ENCODE assay signal across 26 cellular contexts in genomic region chr17:6462692-6463091, GRCh38. TPM values are rescaled to one million over a fixed set of nuclear protein-coding genes. Genes with fewer than 3 reads are reported as not detected.
DNase-seq lines count a peak whose midpoint lies in the region; ATAC-seq, FAIRE-seq and TF ChIP-seq lines count a peak whose summit lies in the region.
"Had no signal": no experiment of that assay in that cellular context is flagged by ENCODE, and none has a peak within 500 bp of the region (broad histone marks: within the 10 kb centered on the region; RNA-seq: fewer than 3 reads in every experiment).

No MANE protein-coding gene starts in this region.

- TF ChIP-seq POLR2A in GM12878 (IDR thresholded peaks at IDR 0.05; ENCODE audit: low read depth, low read length): no peak
- TF ChIP-seq POLR2A in HepG2 (IDR thresholded peaks at IDR 0.05; ENCODE audit: insufficient read depth in 1 of 2, low read depth in 2 of 2, low read length in 2 of 2): no peak

- no peak overlapping the region for H4K8ac ChIP-seq in H9 (replicated peaks; ENCODE audit: insufficient read length, low read depth, low read length)

- H3K27me3 Mint-ChIP-seq in H9 (ENCODE audit: low read depth): peaks cover 3% of the 10 kb centered on the region

- H3K4me1 Mint-ChIP-seq in H9: peaks cover 23 to 38% of the 10 kb centered on the region in 2 experiments
- peaks cover 14% of the 10 kb centered on the region for H3K4me1 Mint-ChIP-seq in stimulated activated effector memory CD8-positive, alpha-beta T cell treated with anti-CD3 and anti-CD28 coated beads, Interleukin-12 subunit alpha, Interleukin-12 subunit beta, amount 100 ng/mL, for 72 hours

- no peak overlapping the region for H3K4me3 ChIP-seq in GM12878
- no peak overlapping the region for H3K4me3 ChIP-seq in HepG2 (replicated peaks in 1 of 3; ENCODE audit: insufficient read depth in 1 of 3, low read depth in 2 of 3, low read length in 3 of 3)
- H3K4me3 ChIP-seq: Peyer's patch had no signal

- ATAC-seq in GM12878 (no peak), HepG2 (no peak), HG02763 (IDR thresholded peaks at IDR 0.05; ENCODE audit: unreplicated experiment) (no peak)
- ATAC-seq in stimulated activated effector memory CD8-positive, alpha-beta T cell treated with anti-CD3 and anti-CD28 coated beads, Interleukin-12 subunit alpha, Interleukin-12 subunit beta, amount 100 ng/mL, for 72 hours: no peak
- ATAC-seq: CD8-positive, alpha-beta T cell; HCT116 had no signal

- H3K9ac ChIP-seq in H9 (ENCODE audit: extremely low read depth, insufficient read length, low read length) (no peak overlapping the region), GM12878 (ENCODE audit: control insufficient read depth, insufficient read depth, low read length) (no peak overlapping the region), HepG2 (ENCODE audit: insufficient read depth, low read depth, low read length) (no peak overlapping the region)
- H3K9ac ChIP-seq: SK-N-SH had no signal

- TF ChIP-seq RAD21 in GM12878 (IDR thresholded peaks at IDR 0.05; ENCODE audit: insufficient read depth, low read depth, low read length) (no peak), HepG2 (CRISPR knock-in tag; IDR thresholded peaks at IDR 0.05) (no peak)

- H3K23ac ChIP-seq in H9 (ENCODE audit: insufficient read length, low read depth, low read length): no peak overlapping the region

- DNase-seq in H9 (no peak), GM12878 (ENCODE audit: low read depth, low spot score) (no peak), HepG2 (ENCODE audit: low spot score) (no peak), AML-193 (lab: John Stamatoyannopoulos, UW) (no peak), head of caudate nucleus (no peak)
- no peak for DNase-seq in stimulated activated effector memory CD8-positive, alpha-beta T cell treated with anti-CD3 and anti-CD28 coated beads, Interleukin-12 subunit alpha, Interleukin-12 subunit beta, amount 100 ng/mL, for 72 hours (ENCODE audit: low spot score in 2 of 2)
- DNase-seq: Caco-2; CD8-positive, alpha-beta T cell; GOT3; KBM-7; NCI-H1105 treated with DMSO at 0.1 percent for 48 hours; NCI-H146; NCI-H1930; NCI-H446 treated with DMSO at 0.1 percent for 48 hours; NCI-H526 treated with DMSO at 0.1 percent for 48 hours; OCI-M1; SK-N-SH had no signal

- H3K9me3 ChIP-seq in H9 (ENCODE audit: control insufficient read depth, low read depth, low read length) (no peaks in the 10 kb centered on the region), GM12878 (replicated peaks; ENCODE audit: control insufficient read depth, insufficient read depth, low read length) (no peaks in the 10 kb centered on the region), HepG2 (ENCODE audit: low read length) (no peaks in the 10 kb centered on the region; the same call in 1 of the 2 replicates)
- H3K9me3 ChIP-seq: Caco-2, Peyer's patch, SK-N-SH had no signal

- FAIRE-seq in GM12878 (lab: Jason Lieb, UNC): no peak
- FAIRE-seq in HepG2 (lab: Jason Lieb, UNC): no peak
- FAIRE-seq: A204.1, G401.6 had no signal

- no peak overlapping the region for H2AK5ac ChIP-seq in H9 (ENCODE audit: insufficient read length, low read length)

- H2BK5ac ChIP-seq in H9 (ENCODE audit: insufficient read length, low read length): no peak overlapping the region

- H3K27ac ChIP-seq in H9 (ENCODE audit: insufficient read length, low read depth, low read length) (no peak overlapping the region), GM12878 (ENCODE audit: control insufficient read depth, insufficient read depth) (no peak overlapping the region), HepG2 (ENCODE audit: extremely low read length, insufficient read depth, low read length) (no peak overlapping the region)
- H3K27ac ChIP-seq: C4-2B, Peyer's patch had no signal

- H3K18ac ChIP-seq in H9 (ENCODE audit: insufficient read length, low read depth, low read length): peak overlapping the region; percentile 36

- H3K4me3 Mint-ChIP-seq in H9: no peak overlapping the region
- no peak overlapping the region for H3K4me3 Mint-ChIP-seq in stimulated activated effector memory CD8-positive, alpha-beta T cell treated with anti-CD3 and anti-CD28 coated beads, Interleukin-12 subunit alpha, Interleukin-12 subunit beta, amount 100 ng/mL, for 72 hours
- H3K4me3 Mint-ChIP-seq: CD8-positive, alpha-beta T cell had no signal

- WGBS in H9 (ENCODE audit: extremely low coverage, insufficient read length, low lambda C conversion rate): no CpG with 5 or more reads among the region's 2 CpGs
- WGBS in GM12878 (ENCODE audit: insufficient coverage, insufficient replicate concordance, low lambda C conversion rate, missing lambda C conversion rate): 50% methylated on average over 2 of the region's 2 CpGs
- WGBS in HepG2 (ENCODE audit: low lambda C conversion rate): 50% methylated on average over 2 of the region's 2 CpGs

- H3K36me3 ChIP-seq in GM12878 (ENCODE audit: control insufficient read depth in 2 of 2, insufficient read depth in 2 of 2, low read length in 1 of 2) (no peaks in the 10 kb centered on the region), HepG2 (replicated peaks in 1 of 2; ENCODE audit: control insufficient read depth in 1 of 2, insufficient read depth in 2 of 2, low read length in 2 of 2) (no peaks in the 10 kb centered on the region)

- no peak overlapping the region for H4K5ac ChIP-seq in H9 (ENCODE audit: insufficient read length, low read depth, low read length)

- no peak overlapping the region for H2AFZ ChIP-seq in H9 (ENCODE audit: low read length)
- no peak overlapping the region for H2AFZ ChIP-seq in GM12878 (ENCODE audit: control insufficient read depth, low read depth, low read length)
- H2AFZ ChIP-seq in HepG2 (ENCODE audit: low read length): no peak overlapping the region

- peaks cover 0 to 3% of the 10 kb centered on the region in 2 experiments; a peak in 2 of 5 replicates for H3K9me3 Mint-ChIP-seq in H9
- H3K9me3 Mint-ChIP-seq in stimulated activated effector memory CD8-positive, alpha-beta T cell treated with anti-CD3 and anti-CD28 coated beads, Interleukin-12 subunit alpha, Interleukin-12 subunit beta, amount 100 ng/mL, for 72 hours: no peaks in the 10 kb centered on the region
- H3K9me3 Mint-ChIP-seq: CD8-positive, alpha-beta T cell had no signal

- no peaks in the 10 kb centered on the region; a peak in 1 of 7 replicates for H3K36me3 Mint-ChIP-seq in H9 (ENCODE audit: insufficient read depth in 1 of 3, low read depth in 3 of 3)
- H3K36me3 Mint-ChIP-seq in stimulated activated effector memory CD8-positive, alpha-beta T cell treated with anti-CD3 and anti-CD28 coated beads, Interleukin-12 subunit alpha, Interleukin-12 subunit beta, amount 100 ng/mL, for 72 hours: no peaks in the 10 kb centered on the region
- H3K36me3 Mint-ChIP-seq: CD8-positive, alpha-beta T cell had no signal

- TF ChIP-seq CTCF in H9 (conservative IDR thresholded peaks at IDR 0.05) (no peak), GM12878 (IDR thresholded peaks at IDR 0.05 in 2 of 3, conservative IDR thresholded peaks at IDR 0.05 in 1 of 3; ENCODE audit: control insufficient read depth in 2 of 3, extremely low read depth in 1 of 3, insufficient read depth in 1 of 3, low read depth in 3 of 3, low read length in 3 of 3) (no peak), HepG2 (CRISPR knock-in tag; IDR thresholded peaks at IDR 0.05) (no peak)

- intact Hi-C loops in GM12878 (cut with micrococcal nuclease; ENCODE audit: unreplicated experiment): no loop called here
- intact Hi-C loops in HepG2 (cut with micrococcal nuclease; ENCODE audit: unreplicated experiment): no loop called here
- intact Hi-C loops in head of caudate nucleus (cut with DNase I): no loop called here

- BruUV-seq in GM12878 (replicated peaks; lab: Mats Ljungman, UMichigan) (no TSS peak), HepG2 (replicated peaks; lab: Mats Ljungman, UMichigan) (no TSS peak)

- no peak overlapping the region for H2BK20ac ChIP-seq in H9 (ENCODE audit: low read depth, low read length, poor library complexity, severe bottlenecking)

- no peak overlapping the region for H3K4ac ChIP-seq in H9 (ENCODE audit: low read depth, low read length)

- peak overlapping the region in 2 of 3 experiments; percentile 41 to 46; a peak in 1 of 7 replicates for H3K27ac Mint-ChIP-seq in H9
- peak overlapping the region; percentile 18 for H3K27ac Mint-ChIP-seq in stimulated activated effector memory CD8-positive, alpha-beta T cell treated with anti-CD3 and anti-CD28 coated beads, Interleukin-12 subunit alpha, Interleukin-12 subunit beta, amount 100 ng/mL, for 72 hours
- H3K27ac Mint-ChIP-seq: CD8-positive, alpha-beta T cell had no signal

- no peak overlapping the region for H3K4me2 ChIP-seq in H9 (ENCODE audit: insufficient read depth, insufficient read length, low read length)
- H3K4me2 ChIP-seq in GM12878 (ENCODE audit: control insufficient read depth, insufficient read depth): no peak overlapping the region
- H3K4me2 ChIP-seq in HepG2 (ENCODE audit: low read depth, low read length): no peak overlapping the region
- H3K4me2 ChIP-seq: SK-N-SH had no signal

- in situ Hi-C loops in GM12878 (cut with MboI) (no loop called here), HepG2 (cut with HindIII; ENCODE audit: extremely low pct_ligation_motif_present, low pct_unique_long_range_greater_than_20kb) (no loop called here)

- H3K79me1 ChIP-seq in H9 (ENCODE audit: insufficient read depth, low read depth, low read length, poor library complexity, severe bottlenecking): no peaks in the 10 kb centered on the region

- no peaks in the 10 kb centered on the region for H3K79me2 ChIP-seq in H9 (ENCODE audit: insufficient read depth, low read length)
- H3K79me2 ChIP-seq in GM12878 (ENCODE audit: control insufficient read depth, insufficient read depth, low read length): no peaks in the 10 kb centered on the region
- no peaks in the 10 kb centered on the region for H3K79me2 ChIP-seq in HepG2 (ENCODE audit: insufficient read depth, low read length)

- no peak overlapping the region for H2BK12ac ChIP-seq in H9 (ENCODE audit: insufficient read length, low read depth, low read length)

- H3K14ac ChIP-seq in H9 (ENCODE audit: insufficient read depth, low read length): no peak overlapping the region

- no peak overlapping the region for H3T11ph ChIP-seq in H9 (ENCODE audit: low read length)

- TF ChIP-seq EP300 in GM12878 (IDR thresholded peaks at IDR 0.05; ENCODE audit: borderline replicate concordance in 1 of 2, control insufficient read depth in 1 of 2, low read depth in 2 of 2, low read length in 2 of 2) (no peak), HepG2 (IDR thresholded peaks at IDR 0.05; ENCODE audit: low read depth in 2 of 2, low read length in 2 of 2) (no peak), HepG2 (CRISPR knock-in tag; IDR thresholded peaks at IDR 0.05; ENCODE audit: borderline replicate concordance) (no peak)

- no peak overlapping the region for H4K91ac ChIP-seq in H9 (ENCODE audit: insufficient read length, low read depth, low read length)

- H2BK120ac ChIP-seq in H9 (ENCODE audit: low read depth, low read length, poor library complexity, severe bottlenecking): no peak overlapping the region

- CTCF ChIA-PET in GM12878 (lab: Yijun Ruan, JAX) (interaction anchor here (1.6 kb wide), 1 partner anchor 10 kb away, joined by 4 read pairs; no protein-coding TSS in a partner anchor), HepG2 (lab: Yijun Ruan, JAX; ENCODE audit: low intra/inter-chr PET ratio, low total read pairs) (no interaction called here)

- POLR2A ChIA-PET in GM12878 (lab: Charles Lee): no interaction called here
- POLR2A ChIA-PET in HepG2 (lab: Yijun Ruan, JAX): no interaction called here

- H3K27me3 ChIP-seq in H9 (ENCODE audit: insufficient read depth, low read length) (no peaks in the 10 kb centered on the region; the same call in 1 of the 2 replicates), GM12878 (replicated peaks in 1 of 2; ENCODE audit: control insufficient read depth in 2 of 2, insufficient read depth in 2 of 2, low read length in 1 of 2) (no peaks in the 10 kb centered on the region), HepG2 (ENCODE audit: control insufficient read depth in 1 of 2, insufficient read depth in 2 of 2, low read length in 2 of 2) (peaks cover 0 to 3% of the 10 kb centered on the region in 2 experiments; a peak in 3 of 5 replicates)
- H3K27me3 ChIP-seq: Peyer's patch had no signal

- H3K56ac ChIP-seq in H9 (ENCODE audit: insufficient read length, low read depth, low read length): no peak overlapping the region

- peaks cover 8% of the 10 kb centered on the region; the same call in 1 of the 2 replicates for H3K4me1 ChIP-seq in H9 (ENCODE audit: insufficient read depth, low read length)
- H3K4me1 ChIP-seq in GM12878 (ENCODE audit: control insufficient read depth, insufficient read depth, low read length): peaks cover 12% of the 10 kb centered on the region
- H3K4me1 ChIP-seq in HepG2 (ENCODE audit: insufficient read depth, low read length): peaks cover 9% of the 10 kb centered on the region
- H3K4me1 ChIP-seq: Caco-2, Peyer's patch had no signal

- H4K20me1 ChIP-seq in H9 (ENCODE audit: control insufficient read depth, insufficient read depth, insufficient read length) (no peaks in the 10 kb centered on the region), GM12878 (ENCODE audit: control insufficient read depth, insufficient read depth) (no peaks in the 10 kb centered on the region), HepG2 (ENCODE audit: insufficient read depth, low read length) (no peaks in the 10 kb centered on the region)

- SMC1A ChIA-PET in GM12878 (lab: Charles Lee; ENCODE audit: uncharacterized antibody, unreplicated experiment): no interaction called here

- no peak overlapping the region for H2BK15ac ChIP-seq in H9 (ENCODE audit: low read depth, low read length)

- no peaks in the 10 kb centered on the region for H3K23me2 ChIP-seq in H9 (ENCODE audit: insufficient read length, low read depth, low read length, poor library complexity, severe bottlenecking)

- RAD21 ChIA-PET in GM12878 (lab: Charles Lee; ENCODE audit: unreplicated experiment): no interaction called here

RNA-seq across cellular contexts. Expression of gene PIMREG, which starts 18.4 kb away (rescaled TPM):
- total RNA-seq in H9 (2021) (91.6 and 92.5 TPM in 2 replicates), GM12878 (2014; rRNA removed) (31.9 and 33.8 TPM in 2 replicates), GM12878 (2014; rRNA removed; fragmentation: Illumina TruSeq; extraction: Trizol) (17.6 and 17.9 TPM in 2 replicates), GM12878 (2021) (30.0 and 31.2 TPM in 2 replicates), HepG2 (2016; rRNA removed; fragmentation: Illumina TruSeq; extraction: Trizol) (30.3 and 33.8 TPM in 2 replicates)
- 5.5 and 5.7 TPM in 2 replicates for total RNA-seq in GM12878 (2013; cell fraction: nucleolus; rRNA removed)
- 4.7 TPM for polyA plus RNA-seq in GM12878 (2011; ENCODE audit: low read depth)
- polyA plus RNA-seq in GM12878 (2011; rRNA removed) (2.9 and 3.6 TPM in 2 replicates), GM12878 (2014; fragmentation: Illumina TruSeq; extraction: Trizol) (16.5 and 19.2 TPM in 2 replicates), GM12878 (2014; fragmentation: Nextera tagmentation; extraction: Ambion mirVana) (10 to 100 TPM in 1 of 2 experiments, 1 to 10 TPM in 1; 2.8 to 12.1 TPM), GM12878 (2014; rRNA removed) (35.8 and 41.1 TPM in 2 replicates), GM12878 (2016; fragmentation: Nextera tagmentation; extraction: Ambion mirVana) (10 to 100 TPM; 31.4 to 33.3 TPM), HepG2 (2011; rRNA removed) (10.9 and 15.6 TPM in 2 replicates)
- polyA plus RNA-seq in GM12878 (2011; cell fraction: cytosol; rRNA removed): 3.9 and 6.6 TPM in 2 replicates
- 6.9 and 8.3 TPM in 2 replicates for polyA plus RNA-seq in GM12878 (2011; cell fraction: nucleus; rRNA removed)
- 8.4 and 10.6 TPM in 2 replicates for polyA plus RNA-seq in GM12878 (2012)
- 0.88 and 2.7 TPM in 2 replicates for polyA minus RNA-seq in GM12878 (2011; rRNA and poly(A)+ RNA removed)
- polyA minus RNA-seq in GM12878 (2011; cell fraction: cytosol; rRNA and poly(A)+ RNA removed): 1.8 and 1.9 TPM in 2 replicates
- 1.6 and 2.5 TPM in 2 replicates for polyA minus RNA-seq in GM12878 (2011; cell fraction: nucleus; rRNA and poly(A)+ RNA removed)
- total RNA-seq in HepG2 (2016; cell fraction: cytosol; rRNA removed; fragmentation: Illumina TruSeq; extraction: Trizol; ENCODE audit: low read depth): 7.8 and 9.5 TPM in 2 replicates
- total RNA-seq in HepG2 (2016; cell fraction: insoluble cytoplasmic fraction; rRNA removed; fragmentation: Illumina TruSeq; extraction: Trizol): 29.3 and 34.9 TPM in 2 replicates
- total RNA-seq in HepG2 (2016; cell fraction: membrane; rRNA removed; fragmentation: Illumina TruSeq; extraction: Trizol): 14.8 and 15.2 TPM in 2 replicates
- total RNA-seq in HepG2 (2016; cell fraction: nucleus; rRNA removed; fragmentation: Illumina TruSeq; extraction: Trizol): 14.4 and 16.9 TPM in 2 replicates
- polyA plus RNA-seq in HepG2 (2011; cell fraction: cytosol; rRNA removed): 7.9 and 16.3 TPM in 2 replicates
- 10.1 and 14.2 TPM in 2 replicates for polyA plus RNA-seq in HepG2 (2011; cell fraction: nucleus; rRNA removed)
- polyA plus RNA-seq in HepG2 (2012): 3.0 and 7.2 TPM in 2 replicates
- 8.3 and 8.8 TPM in 2 replicates for polyA plus RNA-seq in HepG2 (2016; cell fraction: cytosol; fragmentation: Illumina TruSeq; extraction: Trizol; ENCODE audit: low read depth)
- 36.2 and 37.7 TPM in 2 replicates for polyA plus RNA-seq in HepG2 (2016; cell fraction: insoluble cytoplasmic fraction; fragmentation: Illumina TruSeq; extraction: Trizol; ENCODE audit: low read depth)
- polyA plus RNA-seq in HepG2 (2016; cell fraction: membrane; fragmentation: Illumina TruSeq; extraction: Trizol; ENCODE audit: low read depth): 12.6 and 13.0 TPM in 2 replicates
- polyA plus RNA-seq in HepG2 (2016; cell fraction: nucleus; fragmentation: Illumina TruSeq; extraction: Trizol; ENCODE audit: insufficient read depth, low read depth): 23.4 and 26.5 TPM in 2 replicates
- polyA minus RNA-seq in HepG2 (2011; rRNA and poly(A)+ RNA removed; ENCODE audit: low replicate concordance): 10.1 and 24.0 TPM in 2 replicates
- 3.4 and 4.2 TPM in 2 replicates for polyA minus RNA-seq in HepG2 (2011; cell fraction: cytosol; rRNA and poly(A)+ RNA removed)
- polyA minus RNA-seq in HepG2 (2011; cell fraction: nucleus; rRNA and poly(A)+ RNA removed): 2.9 and 4.1 TPM in 2 replicates
- total RNA-seq: CD8-positive, alpha-beta T cell had no signal

RNA-seq across cellular contexts. Expression of gene AIPL1, which starts 27.8 kb away (rescaled TPM):
- total RNA-seq in H9 (2021) (0.24 and 0.57 TPM in 2 replicates), GM12878 (2014; rRNA removed) (0.16 TPM in 1 of 2 replicates, not detected in the other), GM12878 (2014; rRNA removed; fragmentation: Illumina TruSeq; extraction: Trizol) (not detected in 2 replicates), GM12878 (2021) (not detected in 2 replicates), HepG2 (2016; rRNA removed; fragmentation: Illumina TruSeq; extraction: Trizol) (not detected in 2 replicates)
- not detected in 2 replicates for total RNA-seq in GM12878 (2013; cell fraction: nucleolus; rRNA removed)
- polyA plus RNA-seq in GM12878 (2011; ENCODE audit: low read depth): not detected
- polyA plus RNA-seq in GM12878 (2011; rRNA removed) (not detected in 2 replicates), GM12878 (2014; fragmentation: Illumina TruSeq; extraction: Trizol) (not detected in 2 replicates), GM12878 (2014; fragmentation: Nextera tagmentation; extraction: Ambion mirVana) (not detected), GM12878 (2014; rRNA removed) (not detected in 2 replicates), GM12878 (2016; fragmentation: Nextera tagmentation; extraction: Ambion mirVana) (not detected), HepG2 (2011; rRNA removed) (not detected in 2 replicates)
- not detected in 2 replicates for polyA plus RNA-seq in GM12878 (2011; cell fraction: cytosol; rRNA removed)
- not detected in 2 replicates for polyA plus RNA-seq in GM12878 (2011; cell fraction: nucleus; rRNA removed)
- polyA plus RNA-seq in GM12878 (2012): not detected in 2 replicates
- not detected in 2 replicates for polyA minus RNA-seq in GM12878 (2011; rRNA and poly(A)+ RNA removed)
- not detected in 2 replicates for polyA minus RNA-seq in GM12878 (2011; cell fraction: cytosol; rRNA and poly(A)+ RNA removed)
- not detected in 2 replicates for polyA minus RNA-seq in GM12878 (2011; cell fraction: nucleus; rRNA and poly(A)+ RNA removed)
- total RNA-seq in HepG2 (2016; cell fraction: cytosol; rRNA removed; fragmentation: Illumina TruSeq; extraction: Trizol; ENCODE audit: low read depth): not detected in 2 replicates
- total RNA-seq in HepG2 (2016; cell fraction: insoluble cytoplasmic fraction; rRNA removed; fragmentation: Illumina TruSeq; extraction: Trizol): not detected in 2 replicates
- not detected in 2 replicates for total RNA-seq in HepG2 (2016; cell fraction: membrane; rRNA removed; fragmentation: Illumina TruSeq; extraction: Trizol)
- total RNA-seq in HepG2 (2016; cell fraction: nucleus; rRNA removed; fragmentation: Illumina TruSeq; extraction: Trizol): not detected in 2 replicates
- polyA plus RNA-seq in HepG2 (2011; cell fraction: cytosol; rRNA removed): not detected in 2 replicates
- polyA plus RNA-seq in HepG2 (2011; cell fraction: nucleus; rRNA removed): not detected in 2 replicates
- not detected in 2 replicates for polyA plus RNA-seq in HepG2 (2012)
- polyA plus RNA-seq in HepG2 (2016; cell fraction: cytosol; fragmentation: Illumina TruSeq; extraction: Trizol; ENCODE audit: low read depth): not detected in 2 replicates
- not detected in 2 replicates for polyA plus RNA-seq in HepG2 (2016; cell fraction: insoluble cytoplasmic fraction; fragmentation: Illumina TruSeq; extraction: Trizol; ENCODE audit: low read depth)
- polyA plus RNA-seq in HepG2 (2016; cell fraction: membrane; fragmentation: Illumina TruSeq; extraction: Trizol; ENCODE audit: low read depth): not detected in 2 replicates
- not detected in 2 replicates for polyA plus RNA-seq in HepG2 (2016; cell fraction: nucleus; fragmentation: Illumina TruSeq; extraction: Trizol; ENCODE audit: insufficient read depth, low read depth)
- not detected in 2 replicates for polyA minus RNA-seq in HepG2 (2011; rRNA and poly(A)+ RNA removed; ENCODE audit: low replicate concordance)
- not detected in 2 replicates for polyA minus RNA-seq in HepG2 (2011; cell fraction: cytosol; rRNA and poly(A)+ RNA removed)
- polyA minus RNA-seq in HepG2 (2011; cell fraction: nucleus; rRNA and poly(A)+ RNA removed): not detected in 2 replicates
- total RNA-seq: Caco-2; CD8-positive, alpha-beta T cell; HT-29; LHCN-M2; MCF 10A; Peyer's patch had no signal
- polyA plus RNA-seq: SK-N-SH had no signal
